Comparison of ENCODE assay signal across 1 cellular context in the genomic region with DNA sequence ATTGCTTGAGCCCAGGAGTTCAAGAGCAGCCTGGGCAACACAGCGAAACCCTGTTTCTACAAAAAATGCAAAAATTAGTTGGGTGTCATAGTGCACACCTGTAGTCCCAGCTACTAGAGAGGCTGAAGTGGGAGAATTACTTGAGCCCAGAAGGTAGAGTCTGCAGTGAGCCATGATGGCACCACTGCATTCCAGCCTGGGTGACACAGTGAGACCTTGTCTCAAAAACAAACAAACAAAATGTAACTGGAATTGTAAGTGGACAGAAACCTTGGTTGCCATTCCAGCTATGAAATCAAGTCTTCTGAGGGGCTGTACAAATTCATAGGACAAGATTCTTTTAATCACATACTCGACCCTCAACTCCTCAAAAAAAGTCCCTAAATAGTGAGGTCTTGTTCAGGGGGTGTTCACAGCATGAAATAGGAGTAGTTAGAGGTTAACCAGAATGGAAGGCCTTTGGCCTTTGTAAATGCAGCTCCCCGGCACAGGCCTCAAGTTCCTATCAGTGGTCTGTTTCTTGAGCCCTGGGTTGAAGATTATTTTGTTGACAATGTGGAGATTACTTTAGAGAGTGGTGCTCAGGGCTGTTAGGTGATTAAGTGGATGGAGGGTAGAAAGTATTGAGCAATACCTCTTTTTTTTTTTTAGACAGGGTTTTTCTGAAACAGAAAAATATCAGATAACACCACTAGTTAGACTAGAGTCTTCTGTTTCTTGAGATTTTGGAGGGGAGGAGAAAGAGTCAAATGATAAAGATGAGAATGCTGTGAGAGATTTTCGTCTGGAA.
TF ChIP-seq lines count a peak whose summit lies in the region.

No MANE protein-coding gene starts in this region.

TF ChIP-seq in HepG2, 621 proteins besides CTCF, POLR2A, EP300 and RAD21 (continued from another document and continues in another):
- TF ChIP-seq, protein P1, sequence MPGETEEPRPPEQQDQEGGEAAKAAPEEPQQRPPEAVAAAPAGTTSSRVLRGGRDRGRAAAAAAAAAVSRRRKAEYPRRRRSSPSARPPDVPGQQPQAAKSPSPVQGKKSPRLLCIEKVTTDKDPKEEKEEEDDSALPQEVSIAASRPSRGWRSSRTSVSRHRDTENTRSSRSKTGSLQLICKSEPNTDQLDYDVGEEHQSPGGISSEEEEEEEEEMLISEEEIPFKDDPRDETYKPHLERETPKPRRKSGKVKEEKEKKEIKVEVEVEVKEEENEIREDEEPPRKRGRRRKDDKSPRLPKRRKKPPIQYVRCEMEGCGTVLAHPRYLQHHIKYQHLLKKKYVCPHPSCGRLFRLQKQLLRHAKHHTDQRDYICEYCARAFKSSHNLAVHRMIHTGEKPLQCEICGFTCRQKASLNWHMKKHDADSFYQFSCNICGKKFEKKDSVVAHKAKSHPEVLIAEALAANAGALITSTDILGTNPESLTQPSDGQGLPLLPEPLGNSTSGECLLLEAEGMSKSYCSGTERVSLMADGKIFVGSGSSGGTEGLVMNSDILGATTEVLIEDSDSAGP (CRISPR knock-in tag; IDR thresholded peaks at IDR 0.05; ENCODE audit: borderline replicate concordance): no peak
- TF ChIP-seq, protein P2, sequence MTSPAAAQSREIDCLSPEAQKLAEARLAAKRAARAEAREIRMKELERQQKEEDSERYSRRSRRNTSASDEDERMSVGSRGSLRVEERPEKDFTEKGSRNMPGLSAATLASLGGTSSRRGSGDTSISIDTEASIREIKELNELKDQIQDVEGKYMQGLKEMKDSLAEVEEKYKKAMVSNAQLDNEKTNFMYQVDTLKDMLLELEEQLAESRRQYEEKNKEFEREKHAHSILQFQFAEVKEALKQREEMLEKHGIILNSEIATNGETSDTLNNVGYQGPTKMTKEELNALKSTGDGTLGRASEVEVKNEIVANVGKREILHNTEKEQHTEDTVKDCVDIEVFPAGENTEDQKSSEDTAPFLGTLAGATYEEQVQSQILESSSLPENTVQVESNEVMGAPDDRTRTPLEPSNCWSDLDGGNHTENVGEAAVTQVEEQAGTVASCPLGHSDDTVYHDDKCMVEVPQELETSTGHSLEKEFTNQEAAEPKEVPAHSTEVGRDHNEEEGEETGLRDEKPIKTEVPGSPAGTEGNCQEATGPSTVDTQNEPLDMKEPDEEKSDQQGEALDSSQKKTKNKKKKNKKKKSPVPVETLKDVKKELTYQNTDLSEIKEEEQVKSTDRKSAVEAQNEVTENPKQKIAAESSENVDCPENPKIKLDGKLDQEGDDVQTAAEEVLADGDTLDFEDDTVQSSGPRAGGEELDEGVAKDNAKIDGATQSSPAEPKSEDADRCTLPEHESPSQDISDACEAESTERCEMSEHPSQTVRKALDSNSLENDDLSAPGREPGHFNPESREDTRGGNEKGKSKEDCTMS (CRISPR knock-in tag; conservative IDR thresholded peaks at IDR 0.05): no peak
- TF ChIP-seq CREM (IDR thresholded peaks at IDR 0.05) (peak; percentile 54; the same call in 1 of the 2 replicates), CREM (CRISPR knock-in tag; IDR thresholded peaks at IDR 0.05) (no peak), SP140L (CRISPR knock-in tag; IDR thresholded peaks at IDR 0.05; ENCODE audit: borderline replicate concordance) (no peak), ZNF510 (CRISPR knock-in tag; IDR thresholded peaks at IDR 0.05; ENCODE audit: low read depth) (no peak), ZNF44 (CRISPR knock-in tag; IDR thresholded peaks at IDR 0.05) (no peak), HOXA5 (CRISPR knock-in tag; IDR thresholded peaks at IDR 0.05) (no peak), ZNF777 (CRISPR knock-in tag; IDR thresholded peaks at IDR 0.05) (no peak), RORA (CRISPR knock-in tag; IDR thresholded peaks at IDR 0.05) (no peak), MAFG (CRISPR knock-in tag; IDR thresholded peaks at IDR 0.05) (no peak), ZNF335 (CRISPR knock-in tag; IDR thresholded peaks at IDR 0.05) (no peak), ZNF546 (CRISPR knock-in tag; conservative IDR thresholded peaks at IDR 0.05) (no peak), ATM (IDR thresholded peaks at IDR 0.05; ENCODE audit: borderline replicate concordance) (no peak), ASH2L (IDR thresholded peaks at IDR 0.05; ENCODE audit: insufficient read length, low read depth, low read length) (peak; percentile 14), NFYB (CRISPR knock-in tag; IDR thresholded peaks at IDR 0.05) (no peak), CENPT (CRISPR knock-in tag; IDR thresholded peaks at IDR 0.05; ENCODE audit: low read depth) (no peak), PHF8 (CRISPR knock-in tag; IDR thresholded peaks at IDR 0.05) (no peak), TCF7 (IDR thresholded peaks at IDR 0.05; ENCODE audit: low read depth) (peak; percentile 33; the same call in 1 of the 2 replicates), PHF21A (CRISPR knock-in tag; IDR thresholded peaks at IDR 0.05) (peak; percentile 47; the same call in 1 of the 2 replicates), HNRNPH1 (optimal IDR thresholded peaks at IDR 0.05; ENCODE audit: low read depth, low read length) (no peak), ETV6 (CRISPR knock-in tag; conservative IDR thresholded peaks at IDR 0.05) (no peak), DR1 (CRISPR knock-in tag; IDR thresholded peaks at IDR 0.05) (no peak), ZNF432 (CRISPR knock-in tag; IDR thresholded peaks at IDR 0.05; ENCODE audit: borderline replicate concordance) (no peak), ZNF558 (CRISPR knock-in tag; IDR thresholded peaks at IDR 0.05; ENCODE audit: borderline replicate concordance) (no peak), THAP11 (CRISPR knock-in tag; IDR thresholded peaks at IDR 0.05) (no peak), ZNF441 (CRISPR knock-in tag; IDR thresholded peaks at IDR 0.05; ENCODE audit: borderline replicate concordance) (no peak), SMC3 (IDR thresholded peaks at IDR 0.05; ENCODE audit: low read length) (no peak), TARDBP (CRISPR knock-in tag; IDR thresholded peaks at IDR 0.05) (no peak), ZNF282 (IDR thresholded peaks at IDR 0.05; ENCODE audit: partially characterized antibody) (no peak), NKX3-1 (CRISPR knock-in tag; IDR thresholded peaks at IDR 0.05) (peak; percentile 63; the same call in 1 of the 2 replicates)
- TF ChIP-seq, protein P3, sequence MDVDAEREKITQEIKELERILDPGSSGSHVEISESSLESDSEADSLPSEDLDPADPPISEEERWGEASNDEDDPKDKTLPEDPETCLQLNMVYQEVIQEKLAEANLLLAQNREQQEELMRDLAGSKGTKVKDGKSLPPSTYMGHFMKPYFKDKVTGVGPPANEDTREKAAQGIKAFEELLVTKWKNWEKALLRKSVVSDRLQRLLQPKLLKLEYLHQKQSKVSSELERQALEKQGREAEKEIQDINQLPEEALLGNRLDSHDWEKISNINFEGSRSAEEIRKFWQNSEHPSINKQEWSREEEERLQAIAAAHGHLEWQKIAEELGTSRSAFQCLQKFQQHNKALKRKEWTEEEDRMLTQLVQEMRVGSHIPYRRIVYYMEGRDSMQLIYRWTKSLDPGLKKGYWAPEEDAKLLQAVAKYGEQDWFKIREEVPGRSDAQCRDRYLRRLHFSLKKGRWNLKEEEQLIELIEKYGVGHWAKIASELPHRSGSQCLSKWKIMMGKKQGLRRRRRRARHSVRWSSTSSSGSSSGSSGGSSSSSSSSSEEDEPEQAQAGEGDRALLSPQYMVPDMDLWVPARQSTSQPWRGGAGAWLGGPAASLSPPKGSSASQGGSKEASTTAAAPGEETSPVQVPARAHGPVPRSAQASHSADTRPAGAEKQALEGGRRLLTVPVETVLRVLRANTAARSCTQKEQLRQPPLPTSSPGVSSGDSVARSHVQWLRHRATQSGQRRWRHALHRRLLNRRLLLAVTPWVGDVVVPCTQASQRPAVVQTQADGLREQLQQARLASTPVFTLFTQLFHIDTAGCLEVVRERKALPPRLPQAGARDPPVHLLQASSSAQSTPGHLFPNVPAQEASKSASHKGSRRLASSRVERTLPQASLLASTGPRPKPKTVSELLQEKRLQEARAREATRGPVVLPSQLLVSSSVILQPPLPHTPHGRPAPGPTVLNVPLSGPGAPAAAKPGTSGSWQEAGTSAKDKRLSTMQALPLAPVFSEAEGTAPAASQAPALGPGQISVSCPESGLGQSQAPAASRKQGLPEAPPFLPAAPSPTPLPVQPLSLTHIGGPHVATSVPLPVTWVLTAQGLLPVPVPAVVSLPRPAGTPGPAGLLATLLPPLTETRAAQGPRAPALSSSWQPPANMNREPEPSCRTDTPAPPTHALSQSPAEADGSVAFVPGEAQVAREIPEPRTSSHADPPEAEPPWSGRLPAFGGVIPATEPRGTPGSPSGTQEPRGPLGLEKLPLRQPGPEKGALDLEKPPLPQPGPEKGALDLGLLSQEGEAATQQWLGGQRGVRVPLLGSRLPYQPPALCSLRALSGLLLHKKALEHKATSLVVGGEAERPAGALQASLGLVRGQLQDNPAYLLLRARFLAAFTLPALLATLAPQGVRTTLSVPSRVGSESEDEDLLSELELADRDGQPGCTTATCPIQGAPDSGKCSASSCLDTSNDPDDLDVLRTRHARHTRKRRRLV (CRISPR knock-in tag; IDR thresholded peaks at IDR 0.05): no peak
- TF ChIP-seq, protein P4, sequence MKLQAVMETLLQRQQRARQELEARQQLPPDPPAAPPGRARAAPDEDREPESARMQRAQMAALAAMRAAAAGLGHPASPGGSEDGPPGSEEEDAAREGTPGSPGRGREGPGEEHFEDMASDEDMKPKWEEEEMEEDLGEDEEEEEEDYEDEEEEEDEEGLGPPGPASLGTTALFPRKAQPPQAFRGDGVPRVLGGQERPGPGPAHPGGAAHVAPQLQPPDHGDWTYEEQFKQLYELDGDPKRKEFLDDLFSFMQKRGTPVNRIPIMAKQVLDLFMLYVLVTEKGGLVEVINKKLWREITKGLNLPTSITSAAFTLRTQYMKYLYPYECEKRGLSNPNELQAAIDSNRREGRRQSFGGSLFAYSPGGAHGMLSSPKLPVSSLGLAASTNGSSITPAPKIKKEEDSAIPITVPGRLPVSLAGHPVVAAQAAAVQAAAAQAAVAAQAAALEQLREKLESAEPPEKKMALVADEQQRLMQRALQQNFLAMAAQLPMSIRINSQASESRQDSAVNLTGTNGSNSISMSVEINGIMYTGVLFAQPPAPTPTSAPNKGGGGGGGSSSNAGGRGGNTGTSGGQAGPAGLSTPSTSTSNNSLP (IDR thresholded peaks at IDR 0.05; ENCODE audit: low read depth, low read length): no peak
- TF ChIP-seq, protein P5, sequence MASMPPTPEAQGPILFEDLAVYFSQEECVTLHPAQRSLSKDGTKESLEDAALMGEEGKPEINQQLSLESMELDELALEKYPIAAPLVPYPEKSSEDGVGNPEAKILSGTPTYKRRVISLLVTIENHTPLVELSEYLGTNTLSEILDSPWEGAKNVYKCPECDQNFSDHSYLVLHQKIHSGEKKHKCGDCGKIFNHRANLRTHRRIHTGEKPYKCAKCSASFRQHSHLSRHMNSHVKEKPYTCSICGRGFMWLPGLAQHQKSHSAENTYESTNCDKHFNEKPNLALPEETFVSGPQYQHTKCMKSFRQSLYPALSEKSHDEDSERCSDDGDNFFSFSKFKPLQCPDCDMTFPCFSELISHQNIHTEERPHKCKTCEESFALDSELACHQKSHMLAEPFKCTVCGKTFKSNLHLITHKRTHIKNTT (CRISPR knock-in tag; IDR thresholded peaks at IDR 0.05): no peak
- TF ChIP-seq, protein P6, sequence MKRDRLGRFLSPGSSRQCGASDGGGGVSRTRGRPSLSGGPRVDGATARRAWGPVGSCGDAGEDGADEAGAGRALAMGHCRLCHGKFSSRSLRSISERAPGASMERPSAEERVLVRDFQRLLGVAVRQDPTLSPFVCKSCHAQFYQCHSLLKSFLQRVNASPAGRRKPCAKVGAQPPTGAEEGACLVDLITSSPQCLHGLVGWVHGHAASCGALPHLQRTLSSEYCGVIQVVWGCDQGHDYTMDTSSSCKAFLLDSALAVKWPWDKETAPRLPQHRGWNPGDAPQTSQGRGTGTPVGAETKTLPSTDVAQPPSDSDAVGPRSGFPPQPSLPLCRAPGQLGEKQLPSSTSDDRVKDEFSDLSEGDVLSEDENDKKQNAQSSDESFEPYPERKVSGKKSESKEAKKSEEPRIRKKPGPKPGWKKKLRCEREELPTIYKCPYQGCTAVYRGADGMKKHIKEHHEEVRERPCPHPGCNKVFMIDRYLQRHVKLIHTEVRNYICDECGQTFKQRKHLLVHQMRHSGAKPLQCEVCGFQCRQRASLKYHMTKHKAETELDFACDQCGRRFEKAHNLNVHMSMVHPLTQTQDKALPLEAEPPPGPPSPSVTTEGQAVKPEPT (CRISPR knock-in tag; IDR thresholded peaks at IDR 0.05; ENCODE audit: low read depth): no peak
- TF ChIP-seq, protein P7, sequence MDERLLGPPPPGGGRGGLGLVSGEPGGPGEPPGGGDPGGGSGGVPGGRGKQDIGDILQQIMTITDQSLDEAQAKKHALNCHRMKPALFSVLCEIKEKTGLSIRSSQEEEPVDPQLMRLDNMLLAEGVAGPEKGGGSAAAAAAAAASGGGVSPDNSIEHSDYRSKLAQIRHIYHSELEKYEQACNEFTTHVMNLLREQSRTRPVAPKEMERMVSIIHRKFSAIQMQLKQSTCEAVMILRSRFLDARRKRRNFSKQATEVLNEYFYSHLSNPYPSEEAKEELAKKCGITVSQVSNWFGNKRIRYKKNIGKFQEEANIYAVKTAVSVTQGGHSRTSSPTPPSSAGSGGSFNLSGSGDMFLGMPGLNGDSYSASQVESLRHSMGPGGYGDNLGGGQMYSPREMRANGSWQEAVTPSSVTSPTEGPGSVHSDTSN (CRISPR knock-in tag; IDR thresholded peaks at IDR 0.05): no peak
- TF ChIP-seq, protein P8, sequence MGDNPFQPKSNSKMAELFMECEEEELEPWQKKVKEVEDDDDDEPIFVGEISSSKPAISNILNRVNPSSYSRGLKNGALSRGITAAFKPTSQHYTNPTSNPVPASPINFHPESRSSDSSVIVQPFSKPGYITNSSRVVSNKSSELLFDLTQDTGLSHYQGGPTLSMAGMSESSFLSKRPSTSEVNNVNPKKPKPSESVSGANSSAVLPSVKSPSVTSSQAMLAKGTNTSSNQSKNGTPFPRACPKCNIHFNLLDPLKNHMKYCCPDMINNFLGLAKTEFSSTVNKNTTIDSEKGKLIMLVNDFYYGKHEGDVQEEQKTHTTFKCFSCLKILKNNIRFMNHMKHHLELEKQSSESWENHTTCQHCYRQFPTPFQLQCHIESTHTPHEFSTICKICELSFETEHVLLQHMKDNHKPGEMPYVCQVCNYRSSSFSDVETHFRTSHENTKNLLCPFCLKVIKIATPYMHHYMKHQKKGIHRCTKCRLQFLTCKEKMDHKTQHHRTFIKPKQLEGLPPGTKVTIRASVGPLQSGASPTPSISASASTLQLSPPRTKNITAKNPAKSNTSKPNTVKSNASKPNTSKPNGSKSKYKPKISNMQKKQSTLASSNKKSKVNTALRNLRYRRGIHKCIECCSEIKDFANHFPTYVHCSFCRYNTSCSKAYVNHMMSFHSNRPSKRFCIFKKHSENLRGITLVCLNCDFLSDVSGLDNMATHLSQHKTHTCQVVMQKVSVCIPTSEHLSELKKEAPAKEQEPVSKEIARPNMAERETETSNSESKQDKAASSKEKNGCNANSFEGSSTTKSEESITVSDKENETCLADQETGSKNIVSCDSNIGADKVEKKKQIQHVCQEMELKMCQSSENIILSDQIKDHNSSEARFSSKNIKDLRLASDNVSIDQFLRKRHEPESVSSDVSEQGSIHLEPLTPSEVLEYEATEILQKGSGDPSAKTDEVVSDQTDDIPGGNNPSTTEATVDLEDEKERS (CRISPR knock-in tag; IDR thresholded peaks at IDR 0.05): no peak
